12 cellular contexts compared by ENCODE assay signal in the genomic region with DNA sequence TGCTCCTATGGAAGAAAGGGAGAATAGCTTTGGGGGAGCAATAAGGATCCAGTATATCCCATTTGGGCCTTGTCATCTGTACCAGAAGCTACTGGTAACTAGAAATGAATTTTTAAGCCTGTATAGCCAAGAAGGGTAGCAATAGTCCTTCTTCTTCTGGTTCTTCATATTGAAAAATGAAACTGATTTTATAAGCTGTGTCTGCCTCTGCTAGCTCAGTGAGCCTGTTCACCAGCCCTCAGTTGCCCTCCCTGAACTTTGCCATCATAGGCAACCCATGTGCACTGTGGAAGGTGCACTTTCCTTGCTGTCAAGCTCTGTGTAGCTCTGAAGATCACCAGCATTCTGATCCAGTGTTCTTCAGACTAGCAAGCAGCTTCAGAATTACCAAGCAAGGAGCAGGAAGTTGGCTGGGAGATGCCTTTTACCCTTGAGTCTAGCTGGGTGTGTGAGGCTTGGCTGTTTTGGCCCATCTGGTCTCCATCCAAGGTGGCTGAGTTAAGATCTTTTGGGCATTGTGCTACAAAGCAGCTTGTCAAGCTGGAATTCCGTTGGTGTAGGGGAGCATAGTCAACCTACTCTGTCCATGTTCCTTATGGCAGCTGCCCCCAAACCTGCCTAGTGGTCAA. TPM values are rescaled to one million over a fixed set of nuclear protein-coding genes. Genes with fewer than 3 reads are reported as not detected.
DNase-seq lines count a peak whose midpoint lies in the region; ATAC-seq and TF ChIP-seq lines count a peak whose summit lies in the region.
"Had no signal": no experiment of that assay in that cellular context is flagged by ENCODE, and none has a peak within 500 bp of the region (broad histone marks: within the 10 kb centered on the region; RNA-seq: fewer than 3 reads in every experiment).

No MANE protein-coding gene starts in this region.

- peaks cover 79% of the 10 kb centered on the region for H3K4me1 Mint-ChIP-seq in CD8-positive, alpha-beta T cell (ENCODE audit: low read depth)
- H3K4me1 Mint-ChIP-seq in memory B cell: peaks cover 51% of the 10 kb centered on the region
- peaks cover 21% of the 10 kb centered on the region for H3K4me1 Mint-ChIP-seq in progenitor cell of endocrine pancreas (ENCODE audit: low read depth)

- no peaks in the 10 kb centered on the region for H3K27me3 Mint-ChIP-seq in CD8-positive, alpha-beta T cell (ENCODE audit: low read depth)
- H3K27me3 Mint-ChIP-seq in memory B cell: no peaks in the 10 kb centered on the region
- no peaks in the 10 kb centered on the region for H3K27me3 Mint-ChIP-seq in progenitor cell of endocrine pancreas

- no peak overlapping the region for H3K4me3 ChIP-seq in CD8-positive, alpha-beta T cell (ENCODE audit: low read depth, low read length)
- H3K4me3 ChIP-seq in ascending aorta: no peak overlapping the region
- H3K4me3 ChIP-seq: testis had no signal

- no peaks in the 10 kb centered on the region for H3K36me3 ChIP-seq in CD8-positive, alpha-beta T cell (ENCODE audit: insufficient read depth, low read length)
- H3K36me3 ChIP-seq in ascending aorta: no peaks in the 10 kb centered on the region

- TF ChIP-seq CTCF in CD8-positive, alpha-beta T cell (IDR thresholded peaks at IDR 0.05): no peak
- TF ChIP-seq CTCF in ascending aorta (IDR thresholded peaks at IDR 0.05) (no peak), progenitor cell of endocrine pancreas (IDR thresholded peaks at IDR 0.05; ENCODE audit: unreplicated experiment) (no peak)

- H3K9me3 ChIP-seq in CD8-positive, alpha-beta T cell (ENCODE audit: low read length): no peaks in the 10 kb centered on the region
- no peaks in the 10 kb centered on the region for H3K9me3 ChIP-seq in ascending aorta
- H3K9me3 ChIP-seq: testis had no signal

- CTCF ChIA-PET in CD8-positive, alpha-beta T cell (lab: Charles Lee): interaction anchor here (1.0 to 5.3 kb wide), 7 partner anchors 8 to 80 kb away, joined by 3 to 49 read pairs (median 5); no protein-coding TSS in a partner anchor

- POLR2A ChIA-PET in CD8-positive, alpha-beta T cell (lab: Charles Lee): interaction anchor here (0.9 to 2.8 kb wide), 3 partner anchors 18 to 77 kb away, joined by 3 to 9 read pairs (median 4); no protein-coding TSS in a partner anchor

- H3K27me3 ChIP-seq in CD8-positive, alpha-beta T cell (ENCODE audit: insufficient read depth, low read length): no peaks in the 10 kb centered on the region
- H3K27me3 ChIP-seq in ascending aorta: no peaks in the 10 kb centered on the region
- H3K27me3 ChIP-seq: testis had no signal

- intact Hi-C loops in CD8-positive, alpha-beta T cell (cut with DNase I, micrococcal nuclease): no loop called here
- intact Hi-C loops in ascending aorta (cut with DNase I): no loop called here

- H3K27ac ChIP-seq in CD8-positive, alpha-beta T cell (ENCODE audit: low read depth, low read length): no peak overlapping the region
- H3K27ac ChIP-seq in ascending aorta: no peak overlapping the region
- H3K27ac ChIP-seq: testis had no signal

- no peaks in the 10 kb centered on the region for H3K9me3 Mint-ChIP-seq in CD8-positive, alpha-beta T cell
- no peaks in the 10 kb centered on the region for H3K9me3 Mint-ChIP-seq in memory B cell
- H3K9me3 Mint-ChIP-seq in progenitor cell of endocrine pancreas (ENCODE audit: low read depth): no peaks in the 10 kb centered on the region

- no peaks in the 10 kb centered on the region for H3K36me3 Mint-ChIP-seq in CD8-positive, alpha-beta T cell
- peaks cover 2% of the 10 kb centered on the region for H3K36me3 Mint-ChIP-seq in memory B cell
- H3K36me3 Mint-ChIP-seq in progenitor cell of endocrine pancreas (ENCODE audit: insufficient read depth): no peaks in the 10 kb centered on the region

- peak overlapping the region; percentile 67 for H3K27ac Mint-ChIP-seq in CD8-positive, alpha-beta T cell
- peak overlapping the region; percentile 89 for H3K27ac Mint-ChIP-seq in memory B cell
- no peak overlapping the region for H3K27ac Mint-ChIP-seq in progenitor cell of endocrine pancreas

- no peak for DNase-seq in CD8-positive, alpha-beta T cell
- peak; percentile 21 for DNase-seq in OCI-M1 (lab: John Stamatoyannopoulos, UW)
- DNase-seq in memory B cell (ENCODE audit: low spot score in 2 of 2): no peak
- no peak for DNase-seq in ascending aorta (ENCODE audit: low spot score in 2 of 2)
- no peak for DNase-seq in NK-92 (lab: John Stamatoyannopoulos, UW; ENCODE audit: unreplicated experiment)
- DNase-seq in progenitor cell of endocrine pancreas (ENCODE audit: low spot score, unreplicated experiment): no peak
- DNase-seq: KG1; NCI-H2029 treated with DMSO at 0.1 percent for 48 hours; NK-92 treated with Interleukin-12 subunit alpha and Interleukin-12 subunit beta, amount 100 ng/mL, for 24 hours; testis had no signal

- H3K4me3 Mint-ChIP-seq in CD8-positive, alpha-beta T cell: peak overlapping the region; percentile 27
- peak overlapping the region; percentile 14 for H3K4me3 Mint-ChIP-seq in memory B cell
- H3K4me3 Mint-ChIP-seq in progenitor cell of endocrine pancreas (ENCODE audit: low read depth): no peak overlapping the region

- peak; percentile 26 for ATAC-seq in CD8-positive, alpha-beta T cell
- ATAC-seq in GM19023 (IDR thresholded peaks at IDR 0.05; ENCODE audit: unreplicated experiment) (peak; percentile 58), memory B cell (ENCODE audit: low read depth) (peak; percentile 38)
- ATAC-seq: esophagus mucosa had no signal

- H3K4me1 ChIP-seq in CD8-positive, alpha-beta T cell (ENCODE audit: insufficient read depth, low read length): peaks cover 22% of the 10 kb centered on the region
- peaks cover 2 to 11% of the 10 kb centered on the region in 2 donors for H3K4me1 ChIP-seq in ascending aorta

RNA-seq across cellular contexts. Expression of gene MGAT5, which starts 55.8 kb away (rescaled TPM):
- total RNA-seq in CD8-positive, alpha-beta T cell: 10 to 100 TPM; 49.6 to 52.9 TPM
- total RNA-seq in ascending aorta: 15.4 TPM
- 106 and 110 TPM in 2 replicates for total RNA-seq in progenitor cell of endocrine pancreas
